Comparison of ENCODE assay signal across 8 cellular contexts in genomic region chrX:40579880-40580536, GRCh38. TPM values are rescaled to one million over a fixed set of nuclear protein-coding genes. Genes with fewer than 3 reads are reported as not detected.
DNase-seq lines count a peak whose midpoint lies in the region; ATAC-seq and TF ChIP-seq lines count a peak whose summit lies in the region.

No MANE protein-coding gene starts in this region.

- H3K79me2 ChIP-seq in MM.1S (ENCODE audit: low read length), result peaks cover 28% of the 10 kb centered on the region

- H3K27me3 ChIP-seq in MM.1S (replicated peaks; ENCODE audit: insufficient read depth, low read length), result no peaks in the 10 kb centered on the region
- H3K27me3 ChIP-seq in colonic mucosa, result no peaks in the 10 kb centered on the region
- no peaks in the 10 kb centered on the region for H3K27me3 ChIP-seq in muscle layer of duodenum (ENCODE audit: low read depth, low read length)

- no peaks in the 10 kb centered on the region for H3F3A ChIP-seq in MM.1S (ENCODE audit: insufficient read depth, low read length)

- H3K4me3 ChIP-seq in AG09309 (ENCODE audit: control insufficient read depth, low read depth, low read length) (peak overlapping the region; percentile 79), MM.1S (ENCODE audit: low read length) (peak overlapping the region; percentile 58), colonic mucosa (peak overlapping the region; percentile 78), muscle layer of duodenum (ENCODE audit: low read depth in 1 of 2, low read length in 2 of 2) (peak overlapping the region; percentile 71 to 73)

- no peaks in the 10 kb centered on the region for H3K9me2 ChIP-seq in MM.1S (replicated peaks; ENCODE audit: insufficient read depth, low read length)

- no peak for TF ChIP-seq CTCF in AG09309 (IDR thresholded peaks at IDR 0.05; ENCODE audit: control insufficient read depth, insufficient read depth, low read depth, low read length, missing control alignments)
- TF ChIP-seq CTCF in MM.1S (IDR thresholded peaks at IDR 0.05; ENCODE audit: low read length), result no peak
- TF ChIP-seq CTCF in colonic mucosa (IDR thresholded peaks at IDR 0.05), result no peak

- ATAC-seq in GM19455 (IDR thresholded peaks at IDR 0.05; ENCODE audit: unreplicated experiment) (peak; percentile 52), HG03280 (IDR thresholded peaks at IDR 0.05; ENCODE audit: unreplicated experiment) (no peak), HG02970 (IDR thresholded peaks at IDR 0.05; ENCODE audit: low FRiP score, unreplicated experiment) (no peak)

- intact Hi-C loops in colonic mucosa (cut with DNase I), result no loop called here

- DNase-seq in AG09309 (ENCODE audit: low read depth), result no peak
- peak; percentile 12 for DNase-seq in MM.1S
- DNase-seq in colonic mucosa, result no peak
- DNase-seq in pons (ENCODE audit: low spot score), result no peak

- peak overlapping the region; percentile 42 for H2AFZ ChIP-seq in MM.1S (ENCODE audit: low read length)

- H3K9me3 ChIP-seq in MM.1S (replicated peaks; ENCODE audit: insufficient read depth, low read length) (no peaks in the 10 kb centered on the region), colonic mucosa (no peaks in the 10 kb centered on the region), muscle layer of duodenum (ENCODE audit: control insufficient read depth in 1 of 2, low read length in 2 of 2) (no peaks in the 10 kb centered on the region)

- peak overlapping the region; percentile 47; the same call in 1 of the 2 replicates for H3K4me2 ChIP-seq in MM.1S (ENCODE audit: low read depth, low read length)

- H3K9ac ChIP-seq in MM.1S (ENCODE audit: low read length) (peak overlapping the region; percentile 42; the same call in 1 of the 2 replicates), colonic mucosa (ENCODE audit: low read depth in 2 of 2, low read length in 2 of 2) (peak overlapping the region in 1 of 2 donors; percentile 63)

- 0 out of 2 replicates have a peak, but pooled peaks cover 4% of the 10 kb centered on the region for H3K4me1 ChIP-seq in MM.1S (ENCODE audit: low read length)
- no peaks in the 10 kb centered on the region for H3K4me1 ChIP-seq in colonic mucosa
- peaks cover 0 to 10% of the 10 kb centered on the region in 2 donors for H3K4me1 ChIP-seq in muscle layer of duodenum (ENCODE audit: control insufficient read depth in 1 of 2, insufficient read depth in 2 of 2, low read length in 2 of 2)

- H3K27ac ChIP-seq in MM.1S (ENCODE audit: low read length) (peak overlapping the region; percentile 57; the same call in 1 of the 2 replicates), colonic mucosa (peak overlapping the region; percentile 81), muscle layer of duodenum (ENCODE audit: low read length) (peak overlapping the region; percentile 77)

- H4K20me1 ChIP-seq in MM.1S (ENCODE audit: insufficient read depth, low read length), result no peaks in the 10 kb centered on the region

- H3K36me3 ChIP-seq in MM.1S (replicated peaks; ENCODE audit: insufficient read depth, low read length), result no peaks in the 10 kb centered on the region
- H3K36me3 ChIP-seq in colonic mucosa, result no peaks in the 10 kb centered on the region
- H3K36me3 ChIP-seq in muscle layer of duodenum (ENCODE audit: control insufficient read depth in 1 of 2, insufficient read depth in 2 of 2, low read length in 2 of 2), result no peaks in the 10 kb centered on the region

RNA-seq across cellular contexts. Expression of gene ATP6AP2, which starts 0.8 kb away (rescaled TPM):
- total RNA-seq in colonic mucosa, result 100 to 1,000 TPM in 1 of 2 donors, 10 to 100 TPM in 1; 81.9 to 114 TPM

RNA-seq across cellular contexts. Expression of gene MPC1L, which starts 43.2 kb away (rescaled TPM):
- total RNA-seq in colonic mucosa, result not detected
